Comparison of ENCODE assay signal across 9 cellular contexts in the genomic region with DNA sequence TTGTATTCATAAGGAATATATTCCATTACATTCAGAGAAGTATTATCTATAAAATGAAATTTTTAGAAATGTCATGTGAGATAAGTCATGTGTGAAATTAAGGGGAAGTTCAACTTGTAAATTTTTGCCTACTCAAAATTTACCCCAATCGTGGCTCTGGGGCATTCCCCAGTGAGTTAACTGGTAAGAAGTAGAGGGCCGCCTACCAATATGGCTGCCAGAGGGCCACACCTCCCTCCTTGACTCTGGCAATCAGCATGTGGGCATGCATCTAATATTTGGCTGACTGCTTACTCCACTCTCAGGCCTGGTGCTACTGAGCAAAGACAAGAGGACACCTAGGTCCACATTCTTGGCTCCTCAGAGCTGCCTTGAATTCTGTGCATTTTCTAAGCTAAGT. TPM values are rescaled to one million over a fixed set of nuclear protein-coding genes. Genes with fewer than 3 reads are reported as not detected.
"Had no signal": no experiment of that assay in that cellular context is flagged by ENCODE, and none has a peak within 500 bp of the region (broad histone marks: within the 10 kb centered on the region; RNA-seq: fewer than 3 reads in every experiment).

No MANE protein-coding gene starts in this region.

- H3K4me1 ChIP-seq: HAP-1 had no signal

- H3K4me2 ChIP-seq: GM23338 had no signal

- H3K27ac ChIP-seq: HL-60 had no signal

- H2AFZ ChIP-seq: GM23338 had no signal

- H3K4me3 ChIP-seq: GM23338, HAP-1 had no signal

- FAIRE-seq: HepG2 had no signal

- ATAC-seq: GM23338, HCT116, HepG2 had no signal

- H3K9me3 ChIP-seq: HAP-1 had no signal

- H3K36me3 ChIP-seq: HAP-1 had no signal

- DNase-seq: H7, HFFc6, KBM-7 had no signal

RNA-seq across cellular contexts. Expression of a gene that starts 39.7 kb away (rescaled TPM):
- total RNA-seq: GM23338, HepG2, HFFc6 had no signal
- polyA plus RNA-seq: GM23338, HepG2, IgD-negative memory B cell had no signal
